Comparison of ENCODE assay signal across 8 cellular contexts in the genomic region with DNA sequence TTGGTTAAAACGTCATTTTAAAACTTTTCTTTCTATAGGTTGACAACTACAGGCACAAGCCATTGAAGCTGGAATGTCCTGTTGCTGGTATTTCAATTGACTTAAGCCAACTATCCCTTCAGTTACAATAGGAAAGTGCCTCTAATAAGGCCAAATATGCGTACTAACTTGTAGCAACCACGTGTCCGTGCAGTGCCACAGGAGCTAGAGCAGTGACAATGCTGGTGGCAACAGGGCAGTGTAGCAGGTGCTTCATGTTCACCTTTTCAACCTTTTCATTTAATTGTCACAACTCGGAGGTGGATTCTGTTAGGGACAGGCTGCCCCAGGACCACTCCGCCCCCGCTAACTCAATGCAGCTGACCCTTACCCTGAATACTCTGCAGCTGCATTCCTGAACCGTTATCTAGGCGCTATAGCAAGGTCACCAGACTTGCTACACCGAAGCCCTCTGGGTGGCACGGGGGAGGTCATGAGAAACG. TPM values are rescaled to one million over a fixed set of nuclear protein-coding genes. Genes with fewer than 3 reads are reported as not detected.
DNase-seq lines count a peak whose midpoint lies in the region; ATAC-seq and TF ChIP-seq lines count a peak whose summit lies in the region.

No MANE protein-coding gene starts in this region.

- H3K36me3 Mint-ChIP-seq in Caco-2 (ENCODE audit: insufficient read depth, unreplicated experiment) (peaks cover 52% of the 10 kb centered on the region), neural crest cell (ENCODE audit: low read depth) (peaks cover 26% of the 10 kb centered on the region)

- 24 to 36% methylated on average over 11 to 12 of the region's 12 CpGs for WGBS in ectodermal cell, 2 experiments

- no peak for TF ChIP-seq POLR2A in NB4 (IDR thresholded peaks at IDR 0.05; ENCODE audit: extremely low read depth, insufficient read length)

- CTCF ChIA-PET in Caco-2 (lab: Charles Lee): interaction anchor here (0.9 kb wide), 1 partner anchor 168 kb away, joined by 3 read pairs; no protein-coding TSS in a partner anchor

- H3K4me1 ChIP-seq in Caco-2 (peaks cover 11% of the 10 kb centered on the region), ectodermal cell (ENCODE audit: control insufficient read depth, insufficient read depth, low read length) (peaks cover 17% of the 10 kb centered on the region)

- H3K4me1 Mint-ChIP-seq in Caco-2 (ENCODE audit: low read depth, unreplicated experiment) (peaks cover 12% of the 10 kb centered on the region), neural crest cell (peaks cover 29% of the 10 kb centered on the region)

- POLR2A ChIA-PET in Caco-2 (lab: Charles Lee): interaction anchor here (1.2 to 3.1 kb wide), 4 partner anchors 9 to 55 kb away, joined by 8 to 52 read pairs (median 19); a partner anchor contains a TSS

- no peaks in the 10 kb centered on the region for H3K27me3 ChIP-seq in Caco-2 (replicated peaks; ENCODE audit: control insufficient read depth, insufficient read depth, low read length)
- H3K27me3 ChIP-seq in ectodermal cell (ENCODE audit: control insufficient read depth, insufficient read depth, low read length, poor library complexity, severe bottlenecking): no peaks in the 10 kb centered on the region

- no peak overlapping the region for H3K27ac ChIP-seq in ectodermal cell (ENCODE audit: insufficient read depth, low read depth, low read length, poor library complexity, severe bottlenecking)

- ATAC-seq in HG03159 (IDR thresholded peaks at IDR 0.05; ENCODE audit: unreplicated experiment) (no peak), GM21723 (IDR thresholded peaks at IDR 0.05; ENCODE audit: unreplicated experiment) (no peak)

- H3K27ac Mint-ChIP-seq in Caco-2 (ENCODE audit: unreplicated experiment): peak overlapping the region; percentile 93
- H3K27ac Mint-ChIP-seq in neural crest cell (ENCODE audit: unreplicated experiment): peak overlapping the region; percentile 11

- H3K9me3 Mint-ChIP-seq in Caco-2 (ENCODE audit: unreplicated experiment) (no peaks in the 10 kb centered on the region), neural crest cell (no peaks in the 10 kb centered on the region)

- peaks cover 2% of the 10 kb centered on the region for H3K36me3 ChIP-seq in Caco-2 (ENCODE audit: control insufficient read depth, insufficient read depth, low read length)
- H3K36me3 ChIP-seq in ectodermal cell (ENCODE audit: control insufficient read depth, insufficient read depth, low read length): peaks cover 26% of the 10 kb centered on the region

- DNase-seq in Caco-2 (peak; percentile 24 to 49), NB4 (ENCODE audit: low read depth) (peak; percentile 52), neural crest cell (ENCODE audit: low read depth, low spot score) (no peak), epidermal melanocyte (ENCODE audit: insufficient read length, low spot score) (no peak), NCI-H2029 treated with DMSO at 0.1 percent for 48 hours (lab: John Stamatoyannopoulos, UW) (no peak)

- intact Hi-C loops in Caco-2 (cut with micrococcal nuclease; ENCODE audit: unreplicated experiment): loop anchor here (2.0 kb wide), 3 partner anchors 125 to 269 kb away; a partner anchor contains a TSS

- H3K4me3 Mint-ChIP-seq in Caco-2 (ENCODE audit: unreplicated experiment): peak overlapping the region; percentile 88
- peak overlapping the region; percentile 97 for H3K4me3 Mint-ChIP-seq in neural crest cell

- no peaks in the 10 kb centered on the region for H3K9me3 ChIP-seq in Caco-2
- no peaks in the 10 kb centered on the region for H3K9me3 ChIP-seq in ectodermal cell (ENCODE audit: control insufficient read depth, low read length)

- BruUV-seq in Caco-2 (replicated peaks; lab: Mats Ljungman, UMichigan): no TSS peak

- H3K4me3 ChIP-seq in Caco-2 (ENCODE audit: low read depth, low read length) (peak overlapping the region; percentile 73), NB4 (ENCODE audit: low read depth, low read length) (peak overlapping the region; percentile 85), ectodermal cell (ENCODE audit: insufficient read depth, low read depth, low read length) (peak overlapping the region; percentile 96)

- H3K27me3 Mint-ChIP-seq in Caco-2 (ENCODE audit: insufficient read depth, unreplicated experiment): peaks cover 3% of the 10 kb centered on the region
- H3K27me3 Mint-ChIP-seq in neural crest cell (ENCODE audit: low read depth): peaks cover 22% of the 10 kb centered on the region

- no peak for TF ChIP-seq CTCF in Caco-2 (IDR thresholded peaks at IDR 0.05; ENCODE audit: insufficient read depth in 1 of 2, low read depth in 1 of 2, low read length in 1 of 2, severe bottlenecking in 1 of 2, unreplicated experiment in 1 of 2)
- no peak for TF ChIP-seq CTCF in NB4 (IDR thresholded peaks at IDR 0.05; ENCODE audit: low read depth, low read length)
- no peak for TF ChIP-seq CTCF in neural crest cell (conservative IDR thresholded peaks at IDR 0.05)

RNA-seq across cellular contexts. Expression of a gene that starts 37.7 kb away (rescaled TPM):
- 73.3 and 85.6 TPM in 2 replicates for total RNA-seq in Caco-2 (2022)
- polyA plus RNA-seq in ectodermal cell (2013, experiment 1 of 4): 5.2 TPM
- polyA plus RNA-seq in ectodermal cell (2013, experiment 2 of 4): 5.5 TPM
- polyA plus RNA-seq in ectodermal cell (2013, experiment 3 of 4): 4.8 TPM
- 4.3 TPM for polyA plus RNA-seq in ectodermal cell (2013, experiment 4 of 4)
- total RNA-seq in neural crest cell: 3.2 and 3.3 TPM in 2 replicates

RNA-seq across cellular contexts. Expression of a gene that starts 54.4 kb away (rescaled TPM):
- total RNA-seq in Caco-2 (2022): 26.4 and 32.2 TPM in 2 replicates
- 48.2 TPM for polyA plus RNA-seq in ectodermal cell (2013, experiment 1 of 4)
- polyA plus RNA-seq in ectodermal cell (2013, experiment 2 of 4): 43.9 TPM
- 33.2 TPM for polyA plus RNA-seq in ectodermal cell (2013, experiment 3 of 4)
- 37.1 TPM for polyA plus RNA-seq in ectodermal cell (2013, experiment 4 of 4)
- total RNA-seq in neural crest cell: 34.0 and 41.1 TPM in 2 replicates

Comparison
In these comparisons a context has a peak if more than half of its experiments do, and no peak if none do; other contexts are left out.
1. DNase-seq: peak in Caco-2 (2 of 2) and NB4 (single experiment); none in neural crest cell (single experiment), epidermal melanocyte (single experiment) and NCI-H2029 treated with DMSO at 0.1 percent for 48 hours (single experiment).
2. RNA of a gene that starts 37.7 kb away (total RNA-seq): 73.3 to 85.6 TPM in Caco-2; 3.2 to 3.3 TPM in neural crest cell; every median in the first group is over 10 times any median in the second.
3. Peak in every context shown above with its lines, with median percentiles within 50 percentile points of each other: H3K4me3 ChIP-seq.